ENCODE assay signal across 1 cellular context in the genomic region with DNA sequence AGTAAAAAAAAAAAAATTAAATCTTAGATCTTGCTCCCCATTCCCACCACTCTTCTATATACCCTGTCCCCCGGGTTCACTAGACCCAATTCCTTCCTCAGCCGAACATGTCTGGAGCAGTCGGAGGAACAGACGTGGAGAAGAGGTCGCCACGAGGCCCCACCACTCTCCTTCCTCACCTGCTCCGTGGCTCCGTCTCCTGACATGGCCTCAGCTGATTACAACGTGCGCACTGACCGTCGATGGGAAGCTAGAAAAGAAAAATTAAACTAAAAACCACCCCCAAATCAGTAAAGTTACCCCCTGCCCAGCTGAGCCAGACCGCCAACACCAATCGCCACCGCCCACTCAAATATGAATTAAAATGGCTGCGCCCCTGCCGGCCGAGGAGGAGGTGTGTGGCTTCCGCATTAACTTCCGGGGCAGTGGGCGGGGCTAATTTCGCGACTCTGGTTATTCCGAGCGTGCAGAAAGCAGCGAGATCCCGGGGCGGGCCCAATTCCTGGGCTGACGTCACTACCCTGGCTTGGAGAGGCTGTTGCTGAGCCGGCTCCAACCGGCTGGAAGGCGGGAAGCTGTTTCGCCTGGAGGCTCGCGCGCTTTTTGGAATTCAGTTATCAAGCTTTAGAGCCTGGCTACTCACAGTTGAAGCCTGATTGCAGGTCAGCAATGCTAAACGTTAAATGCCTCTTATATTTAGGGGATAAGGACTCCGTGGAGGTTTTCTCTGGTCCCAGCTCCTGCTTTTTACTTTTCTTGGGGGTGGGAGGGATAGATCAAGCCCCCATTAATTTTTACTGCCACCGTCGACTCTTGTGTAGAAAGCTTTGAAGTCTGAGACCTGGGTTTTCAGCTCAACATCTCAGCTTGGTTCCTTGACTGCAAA.
TF ChIP-seq lines count a peak whose summit lies in the region.

A gene (minus strand): TSS at position 361 of the 886 bp plus-strand sequence. CDS start 155 bp downstream, at position 206.

TF ChIP-seq in HepG2, 621 proteins besides CTCF, POLR2A, EP300 and RAD21 (continued from another document and continues in another):
- TF ChIP-seq ZNF20 (CRISPR knock-in tag; IDR thresholded peaks at IDR 0.05) (no peak), ZNF24 (IDR thresholded peaks at IDR 0.05) (no peak), KLF12 (CRISPR knock-in tag; IDR thresholded peaks at IDR 0.05; ENCODE audit: borderline replicate concordance) (no peak), CEBPG (CRISPR knock-in tag; IDR thresholded peaks at IDR 0.05) (no peak; the same call in 1 of the 2 replicates), NR3C1 (CRISPR knock-in tag; IDR thresholded peaks at IDR 0.05) (no peak), YY1 (IDR thresholded peaks at IDR 0.05; ENCODE audit: insufficient read depth, insufficient replicate concordance, low read depth, low read length) (peak; percentile 98), ARNT2 (CRISPR knock-in tag; IDR thresholded peaks at IDR 0.05; ENCODE audit: low read depth) (0 out of 2 replicates have a peak, but pooled peaks have one; percentile 35), ZNF598 (CRISPR knock-in tag; IDR thresholded peaks at IDR 0.05; ENCODE audit: borderline replicate concordance) (peak; percentile 15; the same call in 1 of the 2 replicates), ZNF367 (CRISPR knock-in tag; IDR thresholded peaks at IDR 0.05; ENCODE audit: borderline replicate concordance) (peak; percentile 27; the same call in 1 of the 2 replicates), HMG20B (CRISPR knock-in tag; conservative IDR thresholded peaks at IDR 0.05) (no peak), CCDC6 (CRISPR knock-in tag; IDR thresholded peaks at IDR 0.05) (peak; percentile 84; the same call in 1 of the 2 replicates), TBX3 (IDR thresholded peaks at IDR 0.05; ENCODE audit: borderline replicate concordance) (peak; percentile 73), SP140L (CRISPR knock-in tag; IDR thresholded peaks at IDR 0.05; ENCODE audit: borderline replicate concordance) (no peak), ZNF552 (CRISPR knock-in tag; IDR thresholded peaks at IDR 0.05; ENCODE audit: borderline replicate concordance) (no peak), FIP1L1 (IDR thresholded peaks at IDR 0.05; ENCODE audit: borderline replicate concordance, insufficient read depth, low read depth, low read length) (no peak), ZNF674 (CRISPR knock-in tag; IDR thresholded peaks at IDR 0.05; ENCODE audit: low read depth) (no peak), GATAD1 (CRISPR knock-in tag; IDR thresholded peaks at IDR 0.05) (peak; percentile 81), ZNF3 (CRISPR knock-in tag; IDR thresholded peaks at IDR 0.05) (no peak), ZNF839 (CRISPR knock-in tag; IDR thresholded peaks at IDR 0.05; ENCODE audit: borderline replicate concordance) (no peak), ZC3H4 (CRISPR knock-in tag; IDR thresholded peaks at IDR 0.05; ENCODE audit: borderline replicate concordance) (no peak), ZNF431 (CRISPR knock-in tag; IDR thresholded peaks at IDR 0.05; ENCODE audit: borderline replicate concordance, low read depth) (no peak), ZNF782 (CRISPR knock-in tag; IDR thresholded peaks at IDR 0.05; ENCODE audit: borderline replicate concordance) (no peak), SIX4 (CRISPR knock-in tag; IDR thresholded peaks at IDR 0.05) (0 out of 2 replicates have a peak, but pooled peaks have one; percentile 24)
- TF ChIP-seq, protein P1, sequence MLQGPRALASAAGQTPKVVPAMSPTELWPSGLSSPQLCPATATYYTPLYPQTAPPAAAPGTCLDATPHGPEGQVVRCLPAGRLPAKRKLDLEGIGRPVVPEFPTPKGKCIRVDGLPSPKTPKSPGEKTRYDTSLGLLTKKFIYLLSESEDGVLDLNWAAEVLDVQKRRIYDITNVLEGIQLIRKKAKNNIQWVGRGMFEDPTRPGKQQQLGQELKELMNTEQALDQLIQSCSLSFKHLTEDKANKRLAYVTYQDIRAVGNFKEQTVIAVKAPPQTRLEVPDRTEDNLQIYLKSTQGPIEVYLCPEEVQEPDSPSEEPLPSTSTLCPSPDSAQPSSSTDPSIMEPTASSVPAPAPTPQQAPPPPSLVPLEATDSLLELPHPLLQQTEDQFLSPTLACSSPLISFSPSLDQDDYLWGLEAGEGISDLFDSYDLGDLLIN (CRISPR knock-in tag; IDR thresholded peaks at IDR 0.05; ENCODE audit: borderline replicate concordance) = peak; percentile 90; the same call in 1 of the 2 replicates
- TF ChIP-seq, protein P2, sequence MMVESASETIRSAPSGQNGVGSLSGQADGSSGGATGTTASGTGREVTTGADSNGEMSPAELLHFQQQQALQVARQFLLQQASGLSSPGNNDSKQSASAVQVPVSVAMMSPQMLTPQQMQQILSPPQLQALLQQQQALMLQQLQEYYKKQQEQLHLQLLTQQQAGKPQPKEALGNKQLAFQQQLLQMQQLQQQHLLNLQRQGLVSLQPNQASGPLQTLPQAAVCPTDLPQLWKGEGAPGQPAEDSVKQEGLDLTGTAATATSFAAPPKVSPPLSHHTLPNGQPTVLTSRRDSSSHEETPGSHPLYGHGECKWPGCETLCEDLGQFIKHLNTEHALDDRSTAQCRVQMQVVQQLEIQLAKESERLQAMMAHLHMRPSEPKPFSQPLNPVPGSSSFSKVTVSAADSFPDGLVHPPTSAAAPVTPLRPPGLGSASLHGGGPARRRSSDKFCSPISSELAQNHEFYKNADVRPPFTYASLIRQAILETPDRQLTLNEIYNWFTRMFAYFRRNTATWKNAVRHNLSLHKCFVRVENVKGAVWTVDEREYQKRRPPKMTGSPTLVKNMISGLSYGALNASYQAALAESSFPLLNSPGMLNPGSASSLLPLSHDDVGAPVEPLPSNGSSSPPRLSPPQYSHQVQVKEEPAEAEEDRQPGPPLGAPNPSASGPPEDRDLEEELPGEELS (CRISPR knock-in tag; IDR thresholded peaks at IDR 0.05) = no peak; the same call in 1 of the 2 replicates
- TF ChIP-seq, protein P3, sequence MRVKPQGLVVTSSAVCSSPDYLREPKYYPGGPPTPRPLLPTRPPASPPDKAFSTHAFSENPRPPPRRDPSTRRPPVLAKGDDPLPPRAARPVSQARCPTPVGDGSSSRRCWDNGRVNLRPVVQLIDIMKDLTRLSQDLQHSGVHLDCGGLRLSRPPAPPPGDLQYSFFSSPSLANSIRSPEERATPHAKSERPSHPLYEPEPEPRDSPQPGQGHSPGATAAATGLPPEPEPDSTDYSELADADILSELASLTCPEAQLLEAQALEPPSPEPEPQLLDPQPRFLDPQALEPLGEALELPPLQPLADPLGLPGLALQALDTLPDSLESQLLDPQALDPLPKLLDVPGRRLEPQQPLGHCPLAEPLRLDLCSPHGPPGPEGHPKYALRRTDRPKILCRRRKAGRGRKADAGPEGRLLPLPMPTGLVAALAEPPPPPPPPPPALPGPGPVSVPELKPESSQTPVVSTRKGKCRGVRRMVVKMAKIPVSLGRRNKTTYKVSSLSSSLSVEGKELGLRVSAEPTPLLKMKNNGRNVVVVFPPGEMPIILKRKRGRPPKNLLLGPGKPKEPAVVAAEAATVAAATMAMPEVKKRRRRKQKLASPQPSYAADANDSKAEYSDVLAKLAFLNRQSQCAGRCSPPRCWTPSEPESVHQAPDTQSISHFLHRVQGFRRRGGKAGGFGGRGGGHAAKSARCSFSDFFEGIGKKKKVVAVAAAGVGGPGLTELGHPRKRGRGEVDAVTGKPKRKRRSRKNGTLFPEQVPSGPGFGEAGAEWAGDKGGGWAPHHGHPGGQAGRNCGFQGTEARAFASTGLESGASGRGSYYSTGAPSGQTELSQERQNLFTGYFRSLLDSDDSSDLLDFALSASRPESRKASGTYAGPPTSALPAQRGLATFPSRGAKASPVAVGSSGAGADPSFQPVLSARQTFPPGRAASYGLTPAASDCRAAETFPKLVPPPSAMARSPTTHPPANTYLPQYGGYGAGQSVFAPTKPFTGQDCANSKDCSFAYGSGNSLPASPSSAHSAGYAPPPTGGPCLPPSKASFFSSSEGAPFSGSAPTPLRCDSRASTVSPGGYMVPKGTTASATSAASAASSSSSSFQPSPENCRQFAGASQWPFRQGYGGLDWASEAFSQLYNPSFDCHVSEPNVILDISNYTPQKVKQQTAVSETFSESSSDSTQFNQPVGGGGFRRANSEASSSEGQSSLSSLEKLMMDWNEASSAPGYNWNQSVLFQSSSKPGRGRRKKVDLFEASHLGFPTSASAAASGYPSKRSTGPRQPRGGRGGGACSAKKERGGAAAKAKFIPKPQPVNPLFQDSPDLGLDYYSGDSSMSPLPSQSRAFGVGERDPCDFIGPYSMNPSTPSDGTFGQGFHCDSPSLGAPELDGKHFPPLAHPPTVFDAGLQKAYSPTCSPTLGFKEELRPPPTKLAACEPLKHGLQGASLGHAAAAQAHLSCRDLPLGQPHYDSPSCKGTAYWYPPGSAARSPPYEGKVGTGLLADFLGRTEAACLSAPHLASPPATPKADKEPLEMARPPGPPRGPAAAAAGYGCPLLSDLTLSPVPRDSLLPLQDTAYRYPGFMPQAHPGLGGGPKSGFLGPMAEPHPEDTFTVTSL (CRISPR knock-in tag; IDR thresholded peaks at IDR 0.05; ENCODE audit: borderline replicate concordance) = no peak
- TF ChIP-seq, protein P4, sequence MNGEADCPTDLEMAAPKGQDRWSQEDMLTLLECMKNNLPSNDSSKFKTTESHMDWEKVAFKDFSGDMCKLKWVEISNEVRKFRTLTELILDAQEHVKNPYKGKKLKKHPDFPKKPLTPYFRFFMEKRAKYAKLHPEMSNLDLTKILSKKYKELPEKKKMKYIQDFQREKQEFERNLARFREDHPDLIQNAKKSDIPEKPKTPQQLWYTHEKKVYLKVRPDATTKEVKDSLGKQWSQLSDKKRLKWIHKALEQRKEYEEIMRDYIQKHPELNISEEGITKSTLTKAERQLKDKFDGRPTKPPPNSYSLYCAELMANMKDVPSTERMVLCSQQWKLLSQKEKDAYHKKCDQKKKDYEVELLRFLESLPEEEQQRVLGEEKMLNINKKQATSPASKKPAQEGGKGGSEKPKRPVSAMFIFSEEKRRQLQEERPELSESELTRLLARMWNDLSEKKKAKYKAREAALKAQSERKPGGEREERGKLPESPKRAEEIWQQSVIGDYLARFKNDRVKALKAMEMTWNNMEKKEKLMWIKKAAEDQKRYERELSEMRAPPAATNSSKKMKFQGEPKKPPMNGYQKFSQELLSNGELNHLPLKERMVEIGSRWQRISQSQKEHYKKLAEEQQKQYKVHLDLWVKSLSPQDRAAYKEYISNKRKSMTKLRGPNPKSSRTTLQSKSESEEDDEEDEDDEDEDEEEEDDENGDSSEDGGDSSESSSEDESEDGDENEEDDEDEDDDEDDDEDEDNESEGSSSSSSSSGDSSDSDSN (CRISPR knock-in tag; IDR thresholded peaks at IDR 0.05) = peak; percentile 61
- TF ChIP-seq, protein P5, sequence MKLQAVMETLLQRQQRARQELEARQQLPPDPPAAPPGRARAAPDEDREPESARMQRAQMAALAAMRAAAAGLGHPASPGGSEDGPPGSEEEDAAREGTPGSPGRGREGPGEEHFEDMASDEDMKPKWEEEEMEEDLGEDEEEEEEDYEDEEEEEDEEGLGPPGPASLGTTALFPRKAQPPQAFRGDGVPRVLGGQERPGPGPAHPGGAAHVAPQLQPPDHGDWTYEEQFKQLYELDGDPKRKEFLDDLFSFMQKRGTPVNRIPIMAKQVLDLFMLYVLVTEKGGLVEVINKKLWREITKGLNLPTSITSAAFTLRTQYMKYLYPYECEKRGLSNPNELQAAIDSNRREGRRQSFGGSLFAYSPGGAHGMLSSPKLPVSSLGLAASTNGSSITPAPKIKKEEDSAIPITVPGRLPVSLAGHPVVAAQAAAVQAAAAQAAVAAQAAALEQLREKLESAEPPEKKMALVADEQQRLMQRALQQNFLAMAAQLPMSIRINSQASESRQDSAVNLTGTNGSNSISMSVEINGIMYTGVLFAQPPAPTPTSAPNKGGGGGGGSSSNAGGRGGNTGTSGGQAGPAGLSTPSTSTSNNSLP (IDR thresholded peaks at IDR 0.05; ENCODE audit: low read depth, low read length) = peak; percentile 86
- TF ChIP-seq, protein P6, sequence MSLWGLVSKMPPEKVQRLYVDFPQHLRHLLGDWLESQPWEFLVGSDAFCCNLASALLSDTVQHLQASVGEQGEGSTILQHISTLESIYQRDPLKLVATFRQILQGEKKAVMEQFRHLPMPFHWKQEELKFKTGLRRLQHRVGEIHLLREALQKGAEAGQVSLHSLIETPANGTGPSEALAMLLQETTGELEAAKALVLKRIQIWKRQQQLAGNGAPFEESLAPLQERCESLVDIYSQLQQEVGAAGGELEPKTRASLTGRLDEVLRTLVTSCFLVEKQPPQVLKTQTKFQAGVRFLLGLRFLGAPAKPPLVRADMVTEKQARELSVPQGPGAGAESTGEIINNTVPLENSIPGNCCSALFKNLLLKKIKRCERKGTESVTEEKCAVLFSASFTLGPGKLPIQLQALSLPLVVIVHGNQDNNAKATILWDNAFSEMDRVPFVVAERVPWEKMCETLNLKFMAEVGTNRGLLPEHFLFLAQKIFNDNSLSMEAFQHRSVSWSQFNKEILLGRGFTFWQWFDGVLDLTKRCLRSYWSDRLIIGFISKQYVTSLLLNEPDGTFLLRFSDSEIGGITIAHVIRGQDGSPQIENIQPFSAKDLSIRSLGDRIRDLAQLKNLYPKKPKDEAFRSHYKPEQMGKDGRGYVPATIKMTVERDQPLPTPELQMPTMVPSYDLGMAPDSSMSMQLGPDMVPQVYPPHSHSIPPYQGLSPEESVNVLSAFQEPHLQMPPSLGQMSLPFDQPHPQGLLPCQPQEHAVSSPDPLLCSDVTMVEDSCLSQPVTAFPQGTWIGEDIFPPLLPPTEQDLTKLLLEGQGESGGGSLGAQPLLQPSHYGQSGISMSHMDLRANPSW (CRISPR knock-in tag; IDR thresholded peaks at IDR 0.05; ENCODE audit: borderline replicate concordance) = peak; percentile 58; the same call in 1 of the 2 replicates
- TF ChIP-seq, protein P7, sequence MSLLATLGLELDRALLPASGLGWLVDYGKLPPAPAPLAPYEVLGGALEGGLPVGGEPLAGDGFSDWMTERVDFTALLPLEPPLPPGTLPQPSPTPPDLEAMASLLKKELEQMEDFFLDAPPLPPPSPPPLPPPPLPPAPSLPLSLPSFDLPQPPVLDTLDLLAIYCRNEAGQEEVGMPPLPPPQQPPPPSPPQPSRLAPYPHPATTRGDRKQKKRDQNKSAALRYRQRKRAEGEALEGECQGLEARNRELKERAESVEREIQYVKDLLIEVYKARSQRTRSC (CRISPR knock-in tag; IDR thresholded peaks at IDR 0.05; ENCODE audit: low read depth) = no peak
- TF ChIP-seq, protein P8, sequence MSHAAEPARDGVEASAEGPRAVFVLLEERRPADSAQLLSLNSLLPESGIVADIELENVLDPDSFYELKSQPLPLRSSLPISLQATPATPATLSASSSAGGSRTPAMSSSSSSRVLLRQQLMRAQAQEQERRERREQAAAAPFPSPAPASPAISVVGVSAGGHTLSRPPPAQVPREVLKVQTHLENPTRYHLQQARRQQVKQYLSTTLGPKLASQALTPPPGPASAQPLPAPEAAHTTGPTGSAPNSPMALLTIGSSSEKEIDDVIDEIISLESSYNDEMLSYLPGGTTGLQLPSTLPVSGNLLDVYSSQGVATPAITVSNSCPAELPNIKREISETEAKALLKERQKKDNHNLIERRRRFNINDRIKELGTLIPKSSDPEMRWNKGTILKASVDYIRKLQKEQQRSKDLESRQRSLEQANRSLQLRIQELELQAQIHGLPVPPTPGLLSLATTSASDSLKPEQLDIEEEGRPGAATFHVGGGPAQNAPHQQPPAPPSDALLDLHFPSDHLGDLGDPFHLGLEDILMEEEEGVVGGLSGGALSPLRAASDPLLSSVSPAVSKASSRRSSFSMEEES (CRISPR knock-in tag; IDR thresholded peaks at IDR 0.05) = peak; percentile 49
